In genomic region chr10:92822964-92823363, GRCh38 we compare ENCODE assay signal across 11 cellular contexts. TPM values are rescaled to one million over a fixed set of nuclear protein-coding genes. Genes with fewer than 3 reads are reported as not detected.
DNase-seq lines count a peak whose midpoint lies in the region; ATAC-seq and TF ChIP-seq lines count a peak whose summit lies in the region.
"Had no signal": no experiment of that assay in that cellular context is flagged by ENCODE, and none has a peak within 500 bp of the region (broad histone marks: within the 10 kb centered on the region; RNA-seq: fewer than 3 reads in every experiment).

No MANE protein-coding gene starts in this region.

- TF ChIP-seq CTCF in CD14-positive monocyte (IDR thresholded peaks at IDR 0.05) (peak; percentile 33), body of pancreas (IDR thresholded peaks at IDR 0.05) (peak in 4 of 7 experiments; percentile 7 to 46 (median 28)), lower lobe of right lung (IDR thresholded peaks at IDR 0.05) (peak; percentile 32), vagina (IDR thresholded peaks at IDR 0.05) (peak in 1 of 3 experiments; percentile 9)

- TF ChIP-seq POLR2A in body of pancreas (IDR thresholded peaks at IDR 0.05), result no peak
- TF ChIP-seq POLR2A in vagina (IDR thresholded peaks at IDR 0.05), result no peak

- 39 to 53% methylated on average over 9 of the region's 9 CpGs for WGBS in body of pancreas, 2 donors

- TF ChIP-seq RAD21 in Ishikawa (IDR thresholded peaks at IDR 0.05; ENCODE audit: low read depth), result peak; percentile 45; the same call in 1 of the 2 replicates

- peaks cover 0 to 7% (median 1%) of the 10 kb centered on the region in 3 donors for H3K27me3 Mint-ChIP-seq in CD14-positive monocyte (ENCODE audit: low read depth in 3 of 3)
- H3K27me3 Mint-ChIP-seq: activated CD4-positive, alpha-beta T cell treated with anti-CD3 and anti-CD28 coated beads for 36 hours; stimulated activated naive CD8-positive, alpha-beta T cell treated with anti-CD3 and anti-CD28 coated beads, Interleukin-15, Interleukin-2, amounts not matched to agents 100 ng/mL and 50 ng/mL, for 24 hours had no signal

- no peaks in the 10 kb centered on the region for H3K36me3 ChIP-seq in body of pancreas (replicated peaks in 1 of 2; ENCODE audit: insufficient read depth in 1 of 2, low read depth in 2 of 2)
- H3K36me3 ChIP-seq in lower lobe of right lung, result no peaks in the 10 kb centered on the region
- H3K36me3 ChIP-seq in vagina, result no peaks in the 10 kb centered on the region

- peak overlapping the region in 1 of 2 donors; percentile 76 for H3K4me3 Mint-ChIP-seq in CD14-positive monocyte
- H3K4me3 Mint-ChIP-seq: activated CD4-positive, alpha-beta T cell treated with anti-CD3 and anti-CD28 coated beads for 36 hours; activated naive CD8-positive, alpha-beta T cell treated with anti-CD3 and anti-CD28 coated beads, Interleukin-2, amount 10 ng/mL, durations not matched to agents 7 days and 5 days; stimulated activated naive CD8-positive, alpha-beta T cell treated with anti-CD3 and anti-CD28 coated beads, Interleukin-15, Interleukin-2, amounts not matched to agents 100 ng/mL and 50 ng/mL, for 24 hours had no signal

- DNase-seq in CD14-positive monocyte (ENCODE audit: low spot score) (no peak), body of pancreas (no peak), lower lobe of right lung (no peak), NCI-H2107 treated with DMSO at 0.1 percent for 48 hours (lab: John Stamatoyannopoulos, UW; ENCODE audit: unreplicated experiment) (no peak), vagina (ENCODE audit: extremely low spot score in 2 of 2) (no peak), cerebellar cortex (ENCODE audit: low spot score) (no peak)
- DNase-seq: activated CD4-positive, alpha-beta T cell treated with anti-CD3 and anti-CD28 coated beads for 36 hours; activated naive CD8-positive, alpha-beta T cell treated with anti-CD3 and anti-CD28 coated beads, Interleukin-2, amount 10 ng/mL, durations not matched to agents 7 days and 5 days had no signal

- peaks cover 11% of the 10 kb centered on the region for H3K4me1 ChIP-seq in body of pancreas
- H3K4me1 ChIP-seq in lower lobe of right lung, result peaks cover 4% of the 10 kb centered on the region
- H3K4me1 ChIP-seq in vagina, result peaks cover 7% of the 10 kb centered on the region

- peaks cover 33% of the 10 kb centered on the region for H3K4me1 Mint-ChIP-seq in CD14-positive monocyte

- H3K36me3 Mint-ChIP-seq in CD14-positive monocyte, result no peaks in the 10 kb centered on the region
- H3K36me3 Mint-ChIP-seq: activated naive CD8-positive, alpha-beta T cell treated with anti-CD3 and anti-CD28 coated beads, Interleukin-2, amount 10 ng/mL, durations not matched to agents 7 days and 5 days had no signal

- H3K27ac Mint-ChIP-seq in CD14-positive monocyte, result peak overlapping the region in 4 of 7 donors; percentile 27 to 76 (median 34)
- H3K27ac Mint-ChIP-seq: activated CD4-positive, alpha-beta T cell treated with anti-CD3 and anti-CD28 coated beads for 36 hours; activated naive CD8-positive, alpha-beta T cell treated with anti-CD3 and anti-CD28 coated beads, Interleukin-2, amount 10 ng/mL, durations not matched to agents 7 days and 5 days had no signal

- H3K27me3 ChIP-seq in body of pancreas, result no peaks in the 10 kb centered on the region
- no peaks in the 10 kb centered on the region for H3K27me3 ChIP-seq in lower lobe of right lung (ENCODE audit: low read depth)
- no peaks in the 10 kb centered on the region for H3K27me3 ChIP-seq in vagina

- H3K9me3 Mint-ChIP-seq in CD14-positive monocyte, result peaks cover 0 to 3% (median 0%) of the 10 kb centered on the region in 7 donors
- H3K9me3 Mint-ChIP-seq: stimulated activated naive CD8-positive, alpha-beta T cell treated with anti-CD3 and anti-CD28 coated beads, Interleukin-15, Interleukin-2, amounts not matched to agents 100 ng/mL and 50 ng/mL, for 24 hours had no signal

- intact Hi-C loops in CD14-positive monocyte (cut with micrococcal nuclease) (no loop called here), body of pancreas (cut with DNase I) (no loop called here), lower lobe of right lung (cut with DNase I) (no loop called here), vagina (cut with DNase I) (no loop called here)

- peak overlapping the region in 3 of 4 donors; percentile 17 to 70 (median 57) for H3K27ac ChIP-seq in body of pancreas
- H3K27ac ChIP-seq in lower lobe of right lung, result peak overlapping the region; percentile 20
- no peak overlapping the region for H3K27ac ChIP-seq in vagina

- H3K9me3 ChIP-seq in body of pancreas, result no peaks in the 10 kb centered on the region
- no peaks in the 10 kb centered on the region for H3K9me3 ChIP-seq in lower lobe of right lung
- H3K9me3 ChIP-seq in vagina, result no peaks in the 10 kb centered on the region

- no peak for TF ChIP-seq EP300 in Ishikawa (IDR thresholded peaks at IDR 0.05; ENCODE audit: borderline replicate concordance)

- no peak for ATAC-seq in body of pancreas
- ATAC-seq in lower lobe of right lung, result peak in 1 of 2 donors; percentile 64
- ATAC-seq in GM19328 (IDR thresholded peaks at IDR 0.05; ENCODE audit: unreplicated experiment), result no peak
- ATAC-seq: activated CD4-positive, alpha-beta T cell treated with anti-CD3 and anti-CD28 coated beads for 36 hours had no signal

- H3K4me3 ChIP-seq in body of pancreas (no peak overlapping the region), lower lobe of right lung (no peak overlapping the region), vagina (no peak overlapping the region)

TF ChIP-seq in Ishikawa, 13 proteins besides CTCF, POLR2A, EP300 and RAD21:
- TF ChIP-seq USF1 (IDR thresholded peaks at IDR 0.05) (no peak), TCF12 (IDR thresholded peaks at IDR 0.05; ENCODE audit: low read depth) (no peak), CREB1 (IDR thresholded peaks at IDR 0.05; ENCODE audit: low read depth) (no peak), TAF1 (IDR thresholded peaks at IDR 0.05; ENCODE audit: low read depth) (no peak), TEAD4 (IDR thresholded peaks at IDR 0.05) (no peak), ZBTB7A (IDR thresholded peaks at IDR 0.05; ENCODE audit: low read depth) (no peak), YY1 (IDR thresholded peaks at IDR 0.05; ENCODE audit: low read depth) (no peak), FOXM1 (IDR thresholded peaks at IDR 0.05; ENCODE audit: borderline replicate concordance, low read depth) (no peak), CEBPB (IDR thresholded peaks at IDR 0.05) (no peak), NFIC (IDR thresholded peaks at IDR 0.05) (no peak), EGR1 (IDR thresholded peaks at IDR 0.05) (no peak), MAX (IDR thresholded peaks at IDR 0.05) (no peak), REST (IDR thresholded peaks at IDR 0.05; ENCODE audit: low read depth) (no peak)

RNA-seq across cellular contexts. Expression of gene EXOC6, which starts 25.4 kb away (rescaled TPM):
- polyA plus RNA-seq in CD14-positive monocyte, result 1 to 10 TPM; 7.5 to 9.6 TPM
- total RNA-seq in body of pancreas, result 10 to 100 TPM; 13.2 to 70.8 TPM
- total RNA-seq in lower lobe of right lung, result 19.6 TPM
- 9.3 TPM for total RNA-seq in vagina
